ENCODE assay signal across 23 cellular contexts in the genomic region with DNA sequence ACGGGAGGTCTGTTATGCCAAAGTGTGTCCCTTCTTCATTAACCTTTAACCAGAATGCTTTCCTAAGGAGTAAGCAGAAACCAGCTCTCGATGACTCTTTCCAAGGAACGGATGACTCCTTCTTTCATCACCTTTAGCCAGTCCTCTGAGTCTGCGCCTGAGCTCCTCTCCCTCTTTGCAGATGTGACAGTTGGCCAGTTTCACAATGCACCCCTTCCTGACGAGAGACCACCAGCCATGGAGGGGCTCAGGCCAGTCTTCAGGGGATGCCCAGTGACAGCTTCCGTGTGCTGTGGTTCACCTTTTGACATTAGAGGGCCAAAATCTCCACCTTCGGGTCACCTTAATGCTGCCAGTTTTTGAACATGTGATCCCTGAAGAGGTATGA.
"Had no signal": no experiment of that assay in that cellular context is flagged by ENCODE, and none has a peak within 500 bp of the region (broad histone marks: within the 10 kb centered on the region; RNA-seq: fewer than 3 reads in every experiment).

No MANE protein-coding gene starts in this region.

- H3K36me3 ChIP-seq: gastrocnemius medialis, thoracic aorta had no signal

- ATAC-seq: activated CD8-positive, alpha-beta memory T cell treated with anti-CD3 and anti-CD28 coated beads, Interleukin-2, amount 10 ng/mL, durations not matched to agents 7 days and 5 days; activated CD8-positive, alpha-beta T cell treated with anti-CD3 and anti-CD28 coated beads for 36 hours; body of pancreas; gastrocnemius medialis; left cardiac atrium; naive thymus-derived CD8-positive, alpha-beta T cell; right cardiac atrium had no signal

- H3K27ac ChIP-seq: body of pancreas, coronary artery, dorsolateral prefrontal cortex, gastrocnemius medialis, thoracic aorta had no signal

- H3K4me1 ChIP-seq: body of pancreas, gastrocnemius medialis had no signal

- DNase-seq: activated CD4-positive, alpha-beta T cell treated with anti-CD3 and anti-CD28 coated beads, Interleukin-2, amount 50 U/mL, for 1 hour; activated CD8-positive, alpha-beta memory T cell treated with anti-CD3 and anti-CD28 coated beads, Interleukin-2, amount 10 ng/mL, durations not matched to agents 7 days and 5 days; activated CD8-positive, alpha-beta T cell treated with anti-CD3 and anti-CD28 coated beads for 36 hours; activated naive CD4-positive, alpha-beta T cell treated with Interleukin-2 at 50 U/mL for 16 hours; activated T-cell treated with anti-CD3 and anti-CD28 coated beads, Interleukin-2, amount 50 U/mL, for 48 hours; anterior cingulate cortex; body of pancreas; cerebellar nuclear complex; dorsolateral prefrontal cortex; effector memory CD4-positive, alpha-beta T cell; erythroblast; gastrocnemius medialis; glutamatergic neuron; islet precursor cell; left cardiac atrium; naive thymus-derived CD8-positive, alpha-beta T cell; nucleus accumbens; right cardiac atrium; stimulated activated CD4-positive, alpha-beta T cell treated with anti-CD3 and anti-CD28 coated beads, Interleukin-2, amount 100 ng/mL, for 48 hours; stimulated activated naive CD4-positive, alpha-beta T cell treated with Interleukin-2 at 50 U/mL for 16 hours; T-helper 2 cell had no signal

- H3K27me3 ChIP-seq: body of pancreas, gastrocnemius medialis had no signal

- H3K9me3 ChIP-seq: body of pancreas, gastrocnemius medialis, thoracic aorta had no signal

- H3K4me3 ChIP-seq: body of pancreas, coronary artery, dorsolateral prefrontal cortex, gastrocnemius medialis, thoracic aorta had no signal
